9 cellular contexts compared by ENCODE assay signal in the genomic region with DNA sequence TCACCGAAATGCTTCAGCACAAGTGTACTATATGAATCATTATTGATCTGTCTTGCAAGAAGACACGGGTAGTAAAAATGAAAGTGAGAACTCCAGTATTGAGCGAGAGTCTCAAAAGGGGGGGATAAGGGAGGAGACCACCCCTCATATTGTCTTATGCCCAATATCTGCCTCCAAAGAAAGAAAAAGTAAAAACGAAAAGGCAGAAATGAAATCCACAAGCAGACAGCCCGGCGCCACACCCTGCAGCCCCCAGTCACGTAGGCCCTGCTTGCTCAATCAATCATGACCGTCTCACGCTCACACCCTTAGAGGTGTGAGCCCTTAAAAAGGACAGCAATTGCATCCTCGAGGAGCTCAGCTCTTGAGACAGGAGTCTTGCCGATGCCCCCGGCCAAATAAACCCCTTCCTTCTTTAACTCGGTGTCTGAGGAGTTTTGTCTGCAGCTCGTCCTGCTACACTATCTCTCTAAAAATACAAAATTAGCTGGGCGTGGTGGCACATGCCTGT. TPM values are rescaled to one million over a fixed set of nuclear protein-coding genes. Genes with fewer than 3 reads are reported as not detected.
A peak's percentile ranks its signal among the peaks of the same experiment; 100 is the strongest.
DNase-seq lines count a peak whose midpoint lies in the region; ATAC-seq, FAIRE-seq and TF ChIP-seq lines count a peak whose summit lies in the region.
"Not testable (repeated sequence)": the region's sequence is repeated elsewhere in the genome, so short reads cannot be mapped to it uniquely, and the experiment has no call there.
"Had no signal": no experiment of that assay in that cellular context is flagged by ENCODE, and none has a peak within 500 bp of the region (broad histone marks: within the 10 kb centered on the region; RNA-seq: fewer than 3 reads in every experiment).

No MANE protein-coding gene starts in this region.

- not testable (repeated sequence) for TF ChIP-seq EP300 in HepG2 (IDR thresholded peaks at IDR 0.05; ENCODE audit: low read depth in 2 of 2, low read length in 2 of 2); HepG2 (CRISPR knock-in tag; IDR thresholded peaks at IDR 0.05; ENCODE audit: borderline replicate concordance)

- peaks cover 0 to 15% (median 12%) of the 10 kb centered on the region in 11 experiments; a peak in 18 of 22 replicates for H3K9me3 ChIP-seq in BLaER1 treated with 17β-estradiol and CSF1 and Interleukin-3, amounts not matched to agents 10 nM and 100 nM (replicated peaks in 1 of 11)
- H3K9me3 ChIP-seq in PC-3 (ENCODE audit: low read length); HepG2 (ENCODE audit: low read length): not testable (repeated sequence)

- not testable (repeated sequence) for H3K9me3 Mint-ChIP-seq in activated CD4-positive, alpha-beta memory T cell treated with anti-CD3 and anti-CD28 coated beads, Interleukin-2, amount 10 ng/mL, durations not matched to agents 7 days and 5 days

- not testable (repeated sequence) for TF ChIP-seq CTCF in GM20000 (IDR thresholded peaks at IDR 0.05; ENCODE audit: extremely low read depth, missing control alignments); PC-3 (conservative IDR thresholded peaks at IDR 0.05; ENCODE audit: low read depth, low read length); HepG2 (CRISPR knock-in tag; IDR thresholded peaks at IDR 0.05)

- peak overlapping the region; percentile 64 to 88 (median 79) for H3K4me2 ChIP-seq in BLaER1 treated with 17β-estradiol and CSF1 and Interleukin-3, amounts not matched to agents 10 nM and 100 nM
- H3K4me2 ChIP-seq in PC-3 (ENCODE audit: low read length) (peak overlapping the region; percentile 20; the same call in 1 of the 2 replicates), HepG2 (ENCODE audit: low read depth, low read length) (peak overlapping the region; percentile 42)

- H3K4me3 ChIP-seq in BLaER1 treated with 17β-estradiol and CSF1 and Interleukin-3, amounts not matched to agents 10 nM and 100 nM = peak overlapping the region in 2 of 10 experiments; percentile 14 to 21; a peak in 1 of 20 replicates
- not testable (repeated sequence) for H3K4me3 ChIP-seq in PC-3 (ENCODE audit: low read length); HepG2 (replicated peaks in 1 of 3; ENCODE audit: insufficient read depth in 1 of 3, low read depth in 2 of 3, low read length in 3 of 3)

- not testable (repeated sequence) for BruUV-seq in PC-3 (replicated peaks; lab: Mats Ljungman, UMichigan); HepG2 (replicated peaks; lab: Mats Ljungman, UMichigan)

- not testable (repeated sequence) for H3K36me3 Mint-ChIP-seq in activated CD4-positive, alpha-beta memory T cell treated with anti-CD3 and anti-CD28 coated beads, Interleukin-2, amount 10 ng/mL, durations not matched to agents 7 days and 5 days (ENCODE audit: low read depth)

- peak; percentile 50 for DNase-seq in GM20000 (ENCODE audit: low spot score)
- not testable (repeated sequence) for DNase-seq in PC-3; HepG2 (ENCODE audit: low spot score)
- peak; percentile 49 for DNase-seq in activated CD4-positive, alpha-beta memory T cell treated with anti-CD3 and anti-CD28 coated beads, Interleukin-2, amount 10 ng/mL, durations not matched to agents 7 days and 5 days

- H3K9ac ChIP-seq in BLaER1 treated with 17β-estradiol and CSF1 and Interleukin-3, amounts not matched to agents 10 nM and 100 nM = peak overlapping the region in 4 of 11 experiments; percentile 2 to 54 (median 22); a peak in 3 of 22 replicates
- H3K9ac ChIP-seq in PC-3 (ENCODE audit: low read length); HepG2 (ENCODE audit: insufficient read depth, low read depth, low read length): not testable (repeated sequence)

- H3K4me3 Mint-ChIP-seq in activated CD4-positive, alpha-beta memory T cell treated with anti-CD3 and anti-CD28 coated beads, Interleukin-2, amount 10 ng/mL, durations not matched to agents 7 days and 5 days = peak overlapping the region; percentile 83

- not testable (repeated sequence) for TF ChIP-seq RAD21 in HepG2 (CRISPR knock-in tag; IDR thresholded peaks at IDR 0.05)

- intact Hi-C loops in PC-3 (cut with micrococcal nuclease); HepG2 (cut with micrococcal nuclease; ENCODE audit: unreplicated experiment): not testable (repeated sequence)

- CTCF ChIA-PET in PC-3 (lab: Charles Lee); HepG2 (lab: Yijun Ruan, JAX; ENCODE audit: low intra/inter-chr PET ratio, low total read pairs): not testable (repeated sequence)
- CTCF ChIA-PET in activated CD4-positive, alpha-beta memory T cell treated with anti-CD3 and anti-CD28 coated beads, Interleukin-2, amount 10 ng/mL, durations not matched to agents 7 days and 5 days (lab: Charles Lee) = interaction anchor here (0.7 to 1.9 kb wide), 5 partner anchors 14 to 262 kb away, joined by 3 to 4 read pairs (median 3); no protein-coding TSS in a partner anchor

- ATAC-seq in GM18502 (IDR thresholded peaks at IDR 0.05; ENCODE audit: poor library complexity, unreplicated experiment) (peak; percentile 59), HG02840 (IDR thresholded peaks at IDR 0.05; ENCODE audit: low FRiP score, unreplicated experiment) (peak; percentile 77), HG03571 (IDR thresholded peaks at IDR 0.05; ENCODE audit: unreplicated experiment) (peak; percentile 61)
- ATAC-seq in PC-3, HepG2: not testable (repeated sequence)

- TF ChIP-seq POLR2A in HepG2 (IDR thresholded peaks at IDR 0.05; ENCODE audit: insufficient read depth in 1 of 2, low read depth in 2 of 2, low read length in 2 of 2) = not testable (repeated sequence)

- FAIRE-seq in HepG2 (lab: Jason Lieb, UNC) = not testable (repeated sequence)

- H3K27ac ChIP-seq in BLaER1 treated with 17β-estradiol and CSF1 and Interleukin-3, amounts not matched to agents 10 nM and 100 nM = peak overlapping the region in 5 of 11 experiments; percentile 6 to 45 (median 28); a peak in 5 of 22 replicates
- not testable (repeated sequence) for H3K27ac ChIP-seq in PC-3 (ENCODE audit: low read length); HepG2 (ENCODE audit: extremely low read length, insufficient read depth, low read length)

- peaks cover 0 to 15% (median 10%) of the 10 kb centered on the region in 11 experiments; a peak in 7 of 22 replicates for H3K36me3 ChIP-seq in BLaER1 treated with 17β-estradiol and CSF1 and Interleukin-3, amounts not matched to agents 10 nM and 100 nM
- not testable (repeated sequence) for H3K36me3 ChIP-seq in PC-3 (ENCODE audit: low read depth, low read length); HepG2 (replicated peaks in 1 of 2; ENCODE audit: control insufficient read depth in 1 of 2, insufficient read depth in 2 of 2, low read length in 2 of 2)

- H3K27me3 ChIP-seq in BLaER1 treated with 17β-estradiol and CSF1 and Interleukin-3, amounts not matched to agents 10 nM and 100 nM; PC-3 (ENCODE audit: low read length); HepG2 (ENCODE audit: control insufficient read depth in 1 of 2, insufficient read depth in 2 of 2, low read length in 2 of 2): not testable (repeated sequence)

- POLR2A ChIA-PET in PC-3 (lab: Charles Lee; ENCODE audit: unreplicated experiment); HepG2 (lab: Yijun Ruan, JAX): not testable (repeated sequence)
- POLR2A ChIA-PET in activated CD4-positive, alpha-beta memory T cell treated with anti-CD3 and anti-CD28 coated beads, Interleukin-2, amount 10 ng/mL, durations not matched to agents 7 days and 5 days (lab: Charles Lee) = interaction anchor here (1.0 to 2.6 kb wide), 4 partner anchors 11 to 53 kb away, joined by 4 to 18 read pairs (median 6); partner anchors contain the start of gene CD70

- in situ Hi-C loops in HepG2 (cut with HindIII; ENCODE audit: extremely low pct_ligation_motif_present, low pct_unique_long_range_greater_than_20kb) = not testable (repeated sequence)

- WGBS in HepG2 (ENCODE audit: low lambda C conversion rate) = 45% methylated on average over 15 of the region's 15 CpGs

- H4K20me1 ChIP-seq in BLaER1 treated with 17β-estradiol and CSF1 and Interleukin-3, amounts not matched to agents 10 nM and 100 nM; PC-3 (ENCODE audit: low read length); HepG2 (ENCODE audit: insufficient read depth, low read length): not testable (repeated sequence)

- H3K79me2 ChIP-seq in PC-3 (ENCODE audit: low read length); HepG2 (ENCODE audit: insufficient read depth, low read length): not testable (repeated sequence)

- not testable (repeated sequence) for H3F3A ChIP-seq in PC-3 (ENCODE audit: low read length, unreplicated experiment)

- not testable (repeated sequence) for H3K27me3 Mint-ChIP-seq in activated CD4-positive, alpha-beta memory T cell treated with anti-CD3 and anti-CD28 coated beads, Interleukin-2, amount 10 ng/mL, durations not matched to agents 7 days and 5 days

- H2AFZ ChIP-seq in PC-3 (ENCODE audit: low read length); HepG2 (ENCODE audit: low read length): not testable (repeated sequence)

- H3K27ac Mint-ChIP-seq in activated CD4-positive, alpha-beta memory T cell treated with anti-CD3 and anti-CD28 coated beads, Interleukin-2, amount 10 ng/mL, durations not matched to agents 7 days and 5 days = peak overlapping the region; percentile 96

- H3K4me1 ChIP-seq in BLaER1 treated with 17β-estradiol and CSF1 and Interleukin-3, amounts not matched to agents 10 nM and 100 nM = peaks cover 34 to 66% (median 41%) of the 10 kb centered on the region in 10 experiments
- H3K4me1 ChIP-seq in PC-3 (ENCODE audit: insufficient read depth, low read length) = not testable (repeated sequence)
- H3K4me1 ChIP-seq in HepG2 (ENCODE audit: insufficient read depth, low read length) = peaks cover 30% of the 10 kb centered on the region

- not testable (repeated sequence) for H3K9me2 ChIP-seq in PC-3 (replicated peaks; ENCODE audit: low read length)

- H3K4me1 Mint-ChIP-seq in activated CD4-positive, alpha-beta memory T cell treated with anti-CD3 and anti-CD28 coated beads, Interleukin-2, amount 10 ng/mL, durations not matched to agents 7 days and 5 days = peaks cover 62% of the 10 kb centered on the region

RNA-seq across cellular contexts. Expression of gene CD70, which starts 10.6 kb away (rescaled TPM):
- 2.3 and 2.6 TPM in 2 replicates for total RNA-seq in PC-3 (2014; rRNA removed)
- 10 to 100 TPM; 64.1 to 64.4 TPM for total RNA-seq in activated CD4-positive, alpha-beta memory T cell treated with anti-CD3 and anti-CD28 coated beads, Interleukin-2, amount 10 ng/mL, durations not matched to agents 7 days and 5 days
- not detected in 2 replicates for total RNA-seq in HepG2 (2016; rRNA removed; fragmentation: Illumina TruSeq; extraction: Trizol)
- not detected in 2 replicates for total RNA-seq in HepG2 (2016; cell fraction: cytosol; rRNA removed; fragmentation: Illumina TruSeq; extraction: Trizol; ENCODE audit: low read depth)
- total RNA-seq in HepG2 (2016; cell fraction: insoluble cytoplasmic fraction; rRNA removed; fragmentation: Illumina TruSeq; extraction: Trizol) = not detected in 2 replicates
- total RNA-seq in HepG2 (2016; cell fraction: membrane; rRNA removed; fragmentation: Illumina TruSeq; extraction: Trizol) = not detected in 2 replicates
- not detected in 2 replicates for total RNA-seq in HepG2 (2016; cell fraction: nucleus; rRNA removed; fragmentation: Illumina TruSeq; extraction: Trizol)
- polyA plus RNA-seq in HepG2 (2011; rRNA removed) = 0.13 and 0.51 TPM in 2 replicates
- polyA plus RNA-seq in HepG2 (2011; cell fraction: cytosol; rRNA removed) = 0.40 and 0.45 TPM in 2 replicates
- polyA plus RNA-seq in HepG2 (2011; cell fraction: nucleus; rRNA removed) = 0.80 TPM in 2 replicates
- polyA plus RNA-seq in HepG2 (2012) = 0.37 TPM in 1 of 2 replicates, not detected in the other
- not detected in 2 replicates for polyA plus RNA-seq in HepG2 (2016; cell fraction: cytosol; fragmentation: Illumina TruSeq; extraction: Trizol; ENCODE audit: low read depth)
- not detected in 2 replicates for polyA plus RNA-seq in HepG2 (2016; cell fraction: insoluble cytoplasmic fraction; fragmentation: Illumina TruSeq; extraction: Trizol; ENCODE audit: low read depth)
- polyA plus RNA-seq in HepG2 (2016; cell fraction: membrane; fragmentation: Illumina TruSeq; extraction: Trizol; ENCODE audit: low read depth) = not detected in 2 replicates
- polyA plus RNA-seq in HepG2 (2016; cell fraction: nucleus; fragmentation: Illumina TruSeq; extraction: Trizol; ENCODE audit: insufficient read depth, low read depth) = not detected in 2 replicates
- 0.22 and 1.2 TPM in 2 replicates for polyA minus RNA-seq in HepG2 (2011; rRNA and poly(A)+ RNA removed; ENCODE audit: low replicate concordance)
- polyA minus RNA-seq in HepG2 (2011; cell fraction: cytosol; rRNA and poly(A)+ RNA removed) = not detected in 2 replicates
- not detected in 2 replicates for polyA minus RNA-seq in HepG2 (2011; cell fraction: nucleus; rRNA and poly(A)+ RNA removed)
- total RNA-seq: temporal lobe had no signal

Comparison
In these comparisons a context has a peak if more than half of its experiments do, and no peak if none do; other contexts are left out.
1. H3K4me2 ChIP-seq: peak in every context shown above with its lines; median percentile 79 in BLaER1 treated with 17β-estradiol and CSF1 and Interleukin-3, amounts not matched to agents 10 nM and 100 nM; 42 in HepG2; 20 in PC-3.
2. RNA of gene CD70, which starts 10.6 kb away (total RNA-seq): 64.1 to 64.4 TPM in activated CD4-positive, alpha-beta memory T cell treated with anti-CD3 and anti-CD28 coated beads, Interleukin-2, amount 10 ng/mL, durations not matched to agents 7 days and 5 days; 2.3 to 2.6 TPM in PC-3 and not detected in HepG2; every median in the first group is over 10 times any median in the second.